In the genomic region with DNA sequence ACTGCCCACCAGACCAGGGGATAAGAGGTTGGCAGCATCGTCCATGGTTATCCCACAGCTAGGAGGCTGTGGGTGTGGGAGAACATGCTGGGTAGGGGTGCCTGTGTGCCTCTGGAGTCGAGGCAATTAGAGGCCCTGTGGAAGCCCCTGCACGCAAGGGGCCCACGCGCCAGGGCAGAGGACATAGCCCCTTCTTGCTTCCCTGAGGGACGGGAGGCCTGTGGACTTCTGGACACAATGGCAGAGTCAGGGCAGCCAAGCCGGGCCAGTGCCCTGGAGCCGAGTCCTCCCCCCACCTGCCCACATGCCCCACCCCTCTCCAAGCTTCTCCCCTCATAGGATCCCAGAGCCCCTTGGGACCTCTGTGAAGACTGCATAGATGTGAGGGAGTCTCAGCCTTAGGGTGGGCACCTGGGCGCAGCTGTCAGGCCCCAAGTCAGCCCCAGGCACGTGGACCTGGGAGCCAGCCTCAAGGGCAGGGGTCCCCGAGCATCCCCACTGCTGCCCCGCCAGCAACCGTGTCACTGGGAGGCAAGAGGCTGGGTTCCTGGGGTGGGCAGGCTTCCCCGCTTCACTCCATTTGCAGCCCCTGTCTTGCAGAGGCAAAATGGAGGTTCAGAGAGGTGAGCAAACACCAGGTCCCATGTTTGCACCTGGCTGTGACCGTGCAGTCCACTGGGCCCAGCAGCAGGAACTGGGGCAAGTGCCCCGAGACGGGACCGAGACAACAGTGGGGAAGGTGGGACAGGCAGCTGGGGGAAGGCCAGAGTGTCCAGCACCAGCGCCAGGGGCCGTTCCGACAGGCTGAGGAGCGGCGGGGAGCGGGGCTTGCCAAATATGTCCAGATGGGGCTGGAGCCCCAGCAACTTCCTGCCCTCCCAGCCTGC, we compare ENCODE assay signal across 16 cellular contexts. TPM values are rescaled to one million over a fixed set of nuclear protein-coding genes. Genes with fewer than 3 reads are reported as not detected.
DNase-seq lines count a peak whose midpoint lies in the region; ATAC-seq, FAIRE-seq and TF ChIP-seq lines count a peak whose summit lies in the region.
"Had no signal": no experiment of that assay in that cellular context is flagged by ENCODE, and none has a peak within 500 bp of the region (broad histone marks: within the 10 kb centered on the region; RNA-seq: fewer than 3 reads in every experiment).

No MANE protein-coding gene starts in this region.

- peaks cover 11% of the 10 kb centered on the region for H3K9me3 ChIP-seq in BLaER1
- peaks cover 10 to 17% (median 12%) of the 10 kb centered on the region in 11 experiments for H3K9me3 ChIP-seq in BLaER1 treated with 17β-estradiol and CSF1 and Interleukin-3, amounts not matched to agents 10 nM and 100 nM (replicated peaks in 1 of 11)
- peaks cover 0 to 11% of the 10 kb centered on the region in 2 donors for H3K9me3 ChIP-seq in kidney (ENCODE audit: control insufficient read depth in 1 of 2, low read length in 2 of 2)

- CTCF ChIA-PET in activated CD8-positive, alpha-beta T cell treated with anti-CD3 and anti-CD28 coated beads for 36 hours (lab: Charles Lee) = no interaction called here

- ATAC-seq in activated CD8-positive, alpha-beta T cell treated with anti-CD3 and anti-CD28 coated beads for 36 hours = no peak
- ATAC-seq: CD8-positive, alpha-beta T cell had no signal

- intact Hi-C loops in kidney (cut with DNase I) (no loop called here), posterior vena cava (cut with DNase I) (no loop called here)
- intact Hi-C loops in activated CD8-positive, alpha-beta T cell treated with anti-CD3 and anti-CD28 coated beads for 36 hours (cut with micrococcal nuclease) = no loop called here

- H3K4me1 Mint-ChIP-seq in activated CD8-positive, alpha-beta T cell treated with anti-CD3 and anti-CD28 coated beads for 36 hours (ENCODE audit: low read depth) = no peaks in the 10 kb centered on the region

- no peak overlapping the region for H3K4me3 Mint-ChIP-seq in activated CD8-positive, alpha-beta T cell treated with anti-CD3 and anti-CD28 coated beads for 36 hours
- H3K4me3 Mint-ChIP-seq: CD8-positive, alpha-beta T cell had no signal

- H3K27ac Mint-ChIP-seq in activated CD8-positive, alpha-beta T cell treated with anti-CD3 and anti-CD28 coated beads for 36 hours = no peak overlapping the region
- H3K27ac Mint-ChIP-seq: CD8-positive, alpha-beta T cell had no signal

- H4K20me1 ChIP-seq in BLaER1 = no peaks in the 10 kb centered on the region
- H4K20me1 ChIP-seq in BLaER1 treated with 17β-estradiol and CSF1 and Interleukin-3, amounts not matched to agents 10 nM and 100 nM = no peaks in the 10 kb centered on the region; a peak in 1 of 22 replicates

- POLR2A ChIA-PET in activated CD8-positive, alpha-beta T cell treated with anti-CD3 and anti-CD28 coated beads for 36 hours (lab: Charles Lee) = no interaction called here

- TF ChIP-seq CTCF in kidney (IDR thresholded peaks at IDR 0.05; ENCODE audit: borderline replicate concordance, extremely low read depth, insufficient read depth) = no peak
- TF ChIP-seq CTCF in activated CD8-positive, alpha-beta T cell treated with anti-CD3 and anti-CD28 coated beads for 36 hours (IDR thresholded peaks at IDR 0.05) = no peak

- no peaks in the 10 kb centered on the region; the same call in 1 of the 2 replicates for H3K36me3 ChIP-seq in BLaER1
- no peaks in the 10 kb centered on the region for H3K36me3 ChIP-seq in BLaER1 treated with 17β-estradiol and CSF1 and Interleukin-3, amounts not matched to agents 10 nM and 100 nM
- H3K36me3 ChIP-seq in kidney (ENCODE audit: control insufficient read depth in 1 of 2, insufficient read depth in 2 of 2, low read length in 2 of 2) = no peaks in the 10 kb centered on the region

- DNase-seq in kidney = peak; percentile 78
- peak; percentile 41 for DNase-seq in posterior vena cava (ENCODE audit: low spot score)
- DNase-seq in Ammon's horn (ENCODE audit: low spot score) = no peak
- no peak for DNase-seq in activated CD8-positive, alpha-beta T cell treated with anti-CD3 and anti-CD28 coated beads for 36 hours
- no peak for DNase-seq in NCI-H1694 (lab: John Stamatoyannopoulos, UW)
- DNase-seq: ACHN, Calu3, DMS79 treated with DMSO at 0.1 percent for 48 hours, GF-D8, GM23248, HCEC 1CT had no signal

- 0 out of 2 replicates have a peak overlapping the region, but pooled peaks have one; percentile 14 for H3K9ac ChIP-seq in BLaER1
- H3K9ac ChIP-seq in BLaER1 treated with 17β-estradiol and CSF1 and Interleukin-3, amounts not matched to agents 10 nM and 100 nM = peak overlapping the region in 3 of 11 experiments; percentile 24 to 44 (median 37); a peak in 2 of 22 replicates
- no peak overlapping the region for H3K9ac ChIP-seq in kidney (ENCODE audit: low read length in 2 of 2)
- H3K9ac ChIP-seq: GM23248 had no signal

- H3K4me3 ChIP-seq in BLaER1 (no peak overlapping the region), kidney (ENCODE audit: low read length in 2 of 2) (no peak overlapping the region)
- H3K4me3 ChIP-seq in BLaER1 treated with 17β-estradiol and CSF1 and Interleukin-3, amounts not matched to agents 10 nM and 100 nM = no peak overlapping the region
- H3K4me3 ChIP-seq: GM23248 had no signal

- no peaks in the 10 kb centered on the region for H3K27me3 ChIP-seq in BLaER1
- H3K27me3 ChIP-seq in BLaER1 treated with 17β-estradiol and CSF1 and Interleukin-3, amounts not matched to agents 10 nM and 100 nM = no peaks in the 10 kb centered on the region

- H3K27me3 Mint-ChIP-seq in activated CD8-positive, alpha-beta T cell treated with anti-CD3 and anti-CD28 coated beads for 36 hours = no peaks in the 10 kb centered on the region

- no peak for FAIRE-seq in kidney (lab: Jason Lieb, UNC)
- FAIRE-seq: A204.1, H54 had no signal

- H3K27ac ChIP-seq in BLaER1 (peak overlapping the region; percentile 53), kidney (ENCODE audit: low read depth in 2 of 2, low read length in 2 of 2) (no peak overlapping the region)
- peak overlapping the region in 1 of 11 experiments; percentile 9; a peak in 1 of 22 replicates for H3K27ac ChIP-seq in BLaER1 treated with 17β-estradiol and CSF1 and Interleukin-3, amounts not matched to agents 10 nM and 100 nM
- H3K27ac ChIP-seq: GM23248 had no signal

- H3K4me2 ChIP-seq in BLaER1 = peak overlapping the region; percentile 72
- H3K4me2 ChIP-seq in BLaER1 treated with 17β-estradiol and CSF1 and Interleukin-3, amounts not matched to agents 10 nM and 100 nM = peak overlapping the region in 9 of 11 experiments; percentile 37 to 76 (median 71); a peak in 18 of 22 replicates

- H3K4me1 ChIP-seq in BLaER1 (peaks cover 79% of the 10 kb centered on the region), kidney (ENCODE audit: control insufficient read depth in 1 of 2, insufficient read depth in 1 of 2, low read depth in 1 of 2, low read length in 2 of 2) (peaks cover 0 to 6% of the 10 kb centered on the region in 2 donors)
- peaks cover 25 to 82% (median 72%) of the 10 kb centered on the region in 10 experiments for H3K4me1 ChIP-seq in BLaER1 treated with 17β-estradiol and CSF1 and Interleukin-3, amounts not matched to agents 10 nM and 100 nM

- peaks cover 10% of the 10 kb centered on the region for H3K36me3 Mint-ChIP-seq in activated CD8-positive, alpha-beta T cell treated with anti-CD3 and anti-CD28 coated beads for 36 hours (ENCODE audit: low read depth)

- H3K9me3 Mint-ChIP-seq in activated CD8-positive, alpha-beta T cell treated with anti-CD3 and anti-CD28 coated beads for 36 hours = peaks cover 13% of the 10 kb centered on the region

RNA-seq across cellular contexts. Expression of a gene that starts 52.3 kb away (rescaled TPM):
- 54.8 TPM for total RNA-seq in kidney
- polyA plus RNA-seq in kidney (ENCODE audit: insufficient read depth, low read depth, low replicate concordance) = 192 TPM
- total RNA-seq in posterior vena cava = 10 to 100 TPM; 23.6 to 58.8 TPM
- 1 to 10 TPM; 1.6 TPM for total RNA-seq in activated CD8-positive, alpha-beta T cell treated with anti-CD3 and anti-CD28 coated beads for 36 hours

Comparison
In these comparisons a context has a peak if more than half of its experiments do, and no peak if none do; other contexts are left out.
1. DNase-seq: peak in kidney (single experiment) and posterior vena cava (single experiment); none in Ammon's horn (single experiment), activated CD8-positive, alpha-beta T cell treated with anti-CD3 and anti-CD28 coated beads for 36 hours (single experiment) and NCI-H1694 (single experiment).
2. RNA of a gene that starts 52.3 kb away (total RNA-seq): 23.6 to 58.8 TPM in posterior vena cava and 54.8 TPM in kidney (single experiment); 1.6 TPM in activated CD8-positive, alpha-beta T cell treated with anti-CD3 and anti-CD28 coated beads for 36 hours; every median in the first group is over 4 times any median in the second.